Comparison of ENCODE assay signal across 27 cellular contexts in the genomic region with DNA sequence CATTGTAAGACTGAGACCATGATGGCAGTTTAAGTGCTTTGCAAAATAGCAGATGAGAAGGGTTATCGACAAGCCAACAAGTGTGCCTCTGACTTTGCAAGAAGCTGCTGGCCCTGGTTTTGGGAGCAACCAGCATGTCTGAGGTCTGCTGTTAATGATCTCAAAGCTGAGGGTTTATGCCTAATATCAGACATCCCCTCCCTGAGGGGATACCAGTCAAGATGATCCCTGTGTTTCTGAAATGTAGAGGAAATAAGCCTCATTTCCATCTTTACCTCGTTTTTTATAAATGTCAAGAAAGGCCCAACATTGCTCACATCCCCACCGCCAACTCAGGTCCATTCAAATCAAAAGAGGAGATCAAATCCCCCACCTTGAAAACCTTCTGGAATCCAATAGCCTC.
"Had no signal": no experiment of that assay in that cellular context is flagged by ENCODE, and none has a peak within 500 bp of the region (broad histone marks: within the 10 kb centered on the region; RNA-seq: fewer than 3 reads in every experiment).

No MANE protein-coding gene starts in this region.

- DNase-seq: natural killer cell; occipital lobe; ovary; posterior cingulate gyrus; psoas muscle; right cardiac atrium; right lobe of liver; sigmoid colon; small intestine; stimulated activated CD4-positive, alpha-beta T cell treated with anti-CD3 and anti-CD28 coated beads, Interleukin-15, amount 100 ng/mL, for 24 hours; stimulated activated CD4-positive, alpha-beta T cell treated with anti-CD3 and anti-CD28 coated beads, Interleukin-2, amount 100 ng/mL, for 24 hours; stimulated activated CD4-positive, alpha-beta T cell treated with anti-CD3 and anti-CD28 coated beads, Interleukin-2, amount 100 ng/mL, for 48 hours; stimulated activated CD4-positive, alpha-beta T cell treated with anti-CD3 and anti-CD28 coated beads, Interleukin-4, amount 100 ng/mL, for 24 hours; stimulated activated naive B cell treated with anti-CD40 and anti-IgM and Interleukin-4, amounts not matched to agents 10 μg/mL and 1 μg/mL and 100 μg/mL, for 72 hours; stimulated activated naive CD4-positive, alpha-beta T cell treated with Interleukin-2 at 50 U/mL for 16 hours; stomach; thyroid gland; trophoblast cell; upper lobe of left lung had no signal

- H3K36me3 Mint-ChIP-seq: natural killer cell; stimulated activated effector memory CD8-positive, alpha-beta T cell treated with anti-CD3 and anti-CD28 coated beads, Interleukin-12 subunit alpha, Interleukin-12 subunit beta, amount 100 ng/mL, for 72 hours; stimulated activated naive B cell treated with anti-CD40 and anti-IgM and Interleukin-4, amounts not matched to agents 10 μg/mL and 1 μg/mL and 100 μg/mL, for 72 hours had no signal

- H3K36me3 ChIP-seq: ovary, right lobe of liver, sigmoid colon, stomach, thoracic aorta, thyroid gland, tibial nerve, upper lobe of left lung, vagina had no signal

- H3K27me3 Mint-ChIP-seq: progenitor cell of endocrine pancreas; stimulated activated naive CD8-positive, alpha-beta T cell treated with anti-CD3 and anti-CD28 coated beads, Interleukin-15, Interleukin-2, amounts not matched to agents 100 ng/mL and 50 ng/mL, for 24 hours had no signal

- H3K4me3 ChIP-seq: ovary, psoas muscle, right lobe of liver, sigmoid colon, stomach, thoracic aorta, thyroid gland, tibial nerve, upper lobe of left lung, vagina had no signal

- H3K4me1 Mint-ChIP-seq: stimulated activated effector memory CD8-positive, alpha-beta T cell treated with anti-CD3 and anti-CD28 coated beads, Interleukin-12 subunit alpha, Interleukin-12 subunit beta, amount 100 ng/mL, for 72 hours had no signal

- H3K4me1 ChIP-seq: parathyroid adenoma, psoas muscle, right lobe of liver, stomach, upper lobe of left lung, vagina had no signal

- H3K27me3 ChIP-seq: ovary, right lobe of liver, sigmoid colon, stomach, thyroid gland, tibial nerve, upper lobe of left lung, vagina had no signal

- H3K4me3 Mint-ChIP-seq: natural killer cell; nephron; stimulated activated effector memory CD8-positive, alpha-beta T cell treated with anti-CD3 and anti-CD28 coated beads, Interleukin-12 subunit alpha, Interleukin-12 subunit beta, amount 100 ng/mL, for 72 hours; stimulated activated naive B cell treated with anti-CD40 and anti-IgM and Interleukin-4, amounts not matched to agents 10 μg/mL and 1 μg/mL and 100 μg/mL, for 72 hours; stimulated activated naive CD8-positive, alpha-beta T cell treated with anti-CD3 and anti-CD28 coated beads, Interleukin-15, Interleukin-2, amounts not matched to agents 100 ng/mL and 50 ng/mL, for 24 hours had no signal

- H3K27ac Mint-ChIP-seq: natural killer cell; nephron; progenitor cell of endocrine pancreas; stimulated activated effector memory CD8-positive, alpha-beta T cell treated with anti-CD3 and anti-CD28 coated beads, Interleukin-12 subunit alpha, Interleukin-12 subunit beta, amount 100 ng/mL, for 72 hours; stimulated activated naive B cell treated with anti-CD40 and anti-IgM and Interleukin-4, amounts not matched to agents 10 μg/mL and 1 μg/mL and 100 μg/mL, for 72 hours; stimulated activated naive CD8-positive, alpha-beta T cell treated with anti-CD3 and anti-CD28 coated beads, Interleukin-15, Interleukin-2, amounts not matched to agents 100 ng/mL and 50 ng/mL, for 24 hours had no signal

- ATAC-seq: natural killer cell; psoas muscle; right cardiac atrium; right lobe of liver; stimulated activated effector memory CD8-positive, alpha-beta T cell treated with anti-CD3 and anti-CD28 coated beads, Interleukin-12 subunit alpha, Interleukin-12 subunit beta, amount 100 ng/mL, for 72 hours; stimulated activated naive B cell treated with anti-CD40 and anti-IgM and Interleukin-4, amounts not matched to agents 10 μg/mL and 1 μg/mL and 100 μg/mL, for 72 hours had no signal

- H3K9me3 ChIP-seq: ovary, psoas muscle, right lobe of liver, thoracic aorta, thyroid gland, vagina had no signal
